9 cellular contexts compared by ENCODE assay signal in the genomic region with DNA sequence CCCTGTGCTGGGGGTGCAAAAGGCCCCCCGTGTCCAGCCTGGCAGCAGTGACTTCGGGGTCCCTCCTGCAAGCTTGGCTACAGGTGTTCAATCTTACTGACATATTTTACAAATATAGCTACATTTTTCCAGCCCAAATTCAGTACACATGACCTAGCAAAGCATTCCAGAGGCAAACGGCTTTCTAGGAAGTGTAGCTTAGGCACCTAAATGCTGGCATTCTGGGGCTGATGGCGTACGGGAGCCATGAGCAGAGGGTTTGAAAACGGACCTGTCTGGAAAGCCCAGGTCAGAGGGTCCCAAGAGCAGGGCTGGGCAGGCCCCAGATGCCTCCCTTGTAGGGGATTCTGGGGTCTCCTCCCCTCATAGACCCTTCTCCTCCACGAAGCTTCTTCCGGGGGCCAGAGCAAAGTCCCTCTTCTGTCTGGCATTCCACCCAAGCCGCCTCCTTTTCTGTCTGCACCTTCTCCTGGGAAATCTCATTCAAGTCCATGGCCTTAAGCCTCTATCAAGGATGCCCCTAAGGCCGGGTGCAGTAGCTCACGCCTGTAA.
DNase-seq lines count a peak whose midpoint lies in the region; ATAC-seq and TF ChIP-seq lines count a peak whose summit lies in the region.
"Had no signal": no experiment of that assay in that cellular context is flagged by ENCODE, and none has a peak within 500 bp of the region (broad histone marks: within the 10 kb centered on the region; RNA-seq: fewer than 3 reads in every experiment).

No MANE protein-coding gene starts in this region.

- H3K4me1 ChIP-seq in GM23338 (ENCODE audit: insufficient read depth) (peaks cover 10% of the 10 kb centered on the region), gastroesophageal sphincter (peaks cover 0 to 39% (median 12%) of the 10 kb centered on the region in 3 donors), skeletal muscle tissue (ENCODE audit: control insufficient read depth in 3 of 3, insufficient read depth in 3 of 3, low read length in 3 of 3) (peaks cover 7 to 18% (median 11%) of the 10 kb centered on the region in 3 donors)

- peak overlapping the region in 2 of 3 donors; percentile 51 to 58 for H3K9ac ChIP-seq in skeletal muscle tissue (ENCODE audit: low read depth in 1 of 3, low read length in 3 of 3)

- peak overlapping the region; percentile 85 for H2AFZ ChIP-seq in GM23338

- H3K4me3 Mint-ChIP-seq in GM23338 = peak overlapping the region; percentile 51; the same call in 2 of the 3 replicates

- H3K36me3 ChIP-seq in GM23338 (ENCODE audit: insufficient read depth) (no peaks in the 10 kb centered on the region), gastroesophageal sphincter (no peaks in the 10 kb centered on the region), skeletal muscle tissue (ENCODE audit: control insufficient read depth in 3 of 3, insufficient read depth in 3 of 3, low read length in 3 of 3) (no peaks in the 10 kb centered on the region)

- ATAC-seq in GM23338 (no peak), gastroesophageal sphincter (no peak), HG03432 (IDR thresholded peaks at IDR 0.05; ENCODE audit: unreplicated experiment) (no peak)

- peaks cover 30% of the 10 kb centered on the region for H3K4me1 Mint-ChIP-seq in GM23338

- H3K4me2 ChIP-seq in GM23338 = peak overlapping the region; percentile 73

- no peak overlapping the region for H3K27ac ChIP-seq in GM23338 (ENCODE audit: low read depth)
- H3K27ac ChIP-seq in VCaP = peak overlapping the region; percentile 48; the same call in 1 of the 2 replicates
- H3K27ac ChIP-seq in gastroesophageal sphincter = peak overlapping the region in 3 of 4 donors; percentile 47 to 75 (median 70)
- H3K27ac ChIP-seq in skeletal muscle tissue (ENCODE audit: low read depth, low read length) = no peak overlapping the region

- TF ChIP-seq EP300 in gastroesophageal sphincter (IDR thresholded peaks at IDR 0.05) = no peak

- H3K9me3 Mint-ChIP-seq in GM23338 = no peaks in the 10 kb centered on the region; the same call in 2 of the 3 replicates

- no peaks in the 10 kb centered on the region for H3K79me2 ChIP-seq in GM23338 (replicated peaks; ENCODE audit: insufficient read depth)

- TF ChIP-seq CTCF in GM23338 (conservative IDR thresholded peaks at IDR 0.05; ENCODE audit: low read depth in 2 of 2) (no peak), VCaP (conservative IDR thresholded peaks at IDR 0.05) (no peak), gastroesophageal sphincter (IDR thresholded peaks at IDR 0.05) (no peak)

- no peak overlapping the region for H3K27ac Mint-ChIP-seq in GM23338

- H3K27me3 Mint-ChIP-seq in GM23338 (ENCODE audit: insufficient read depth, low read depth, poor library complexity) = peaks cover 33% of the 10 kb centered on the region

- WGBS in gastroesophageal sphincter (ENCODE audit: low coverage in 1 of 2), 2 donors = 43 to 60% methylated on average over 2 to 4 of the region's 11 CpGs

- no peaks in the 10 kb centered on the region for H3K36me3 Mint-ChIP-seq in GM23338 (ENCODE audit: low read depth)

- TF ChIP-seq POLR2A in gastroesophageal sphincter (IDR thresholded peaks at IDR 0.05) = no peak

- 0 out of 2 replicates have a peak, but pooled peaks cover 5% of the 10 kb centered on the region for H3F3A ChIP-seq in GM23338 (replicated peaks; ENCODE audit: low read depth)

- DNase-seq in GM23338 (ENCODE audit: low spot score) (no peak), glomerular visceral epithelial cell (ENCODE audit: extremely low spot score) (no peak), kidney glomerular epithelial cell (lab: John Stamatoyannopoulos, UW) (no peak), NCI-H748 treated with DMSO at 0.1 percent for 48 hours (lab: John Stamatoyannopoulos, UW) (no peak)
- DNase-seq: GF-D8 had no signal

- H3K27me3 ChIP-seq in GM23338 (ENCODE audit: insufficient read depth) = peaks cover 41% of the 10 kb centered on the region
- no peaks in the 10 kb centered on the region for H3K27me3 ChIP-seq in gastroesophageal sphincter
- H3K27me3 ChIP-seq in skeletal muscle tissue (ENCODE audit: control insufficient read depth in 3 of 3, insufficient read depth in 3 of 3, low read length in 3 of 3) = peaks cover 0 to 6% (median 4%) of the 10 kb centered on the region in 3 donors

- H3K9me3 ChIP-seq in gastroesophageal sphincter = no peaks in the 10 kb centered on the region
- H3K9me3 ChIP-seq in skeletal muscle tissue (ENCODE audit: control insufficient read depth in 3 of 3, low read length in 3 of 3) = no peaks in the 10 kb centered on the region

- no peaks in the 10 kb centered on the region for H3K9me2 ChIP-seq in GM23338 (ENCODE audit: insufficient read depth)

- no peaks in the 10 kb centered on the region for H4K20me1 ChIP-seq in GM23338 (replicated peaks; ENCODE audit: insufficient read depth)

- peak overlapping the region; percentile 48 for H3K4me3 ChIP-seq in GM23338
- peak overlapping the region in 1 of 2 donors; percentile 28 for H3K4me3 ChIP-seq in gastroesophageal sphincter
- peak overlapping the region; percentile 42 to 60 (median 50) for H3K4me3 ChIP-seq in skeletal muscle tissue (ENCODE audit: low read length in 3 of 3)

TF ChIP-seq in GM23338, 12 proteins besides CTCF, POLR2A, EP300 and RAD21:
- no peak for TF ChIP-seq NANOG (IDR thresholded peaks at IDR 0.05; ENCODE audit: borderline replicate concordance)
- TF ChIP-seq, protein P1, sequence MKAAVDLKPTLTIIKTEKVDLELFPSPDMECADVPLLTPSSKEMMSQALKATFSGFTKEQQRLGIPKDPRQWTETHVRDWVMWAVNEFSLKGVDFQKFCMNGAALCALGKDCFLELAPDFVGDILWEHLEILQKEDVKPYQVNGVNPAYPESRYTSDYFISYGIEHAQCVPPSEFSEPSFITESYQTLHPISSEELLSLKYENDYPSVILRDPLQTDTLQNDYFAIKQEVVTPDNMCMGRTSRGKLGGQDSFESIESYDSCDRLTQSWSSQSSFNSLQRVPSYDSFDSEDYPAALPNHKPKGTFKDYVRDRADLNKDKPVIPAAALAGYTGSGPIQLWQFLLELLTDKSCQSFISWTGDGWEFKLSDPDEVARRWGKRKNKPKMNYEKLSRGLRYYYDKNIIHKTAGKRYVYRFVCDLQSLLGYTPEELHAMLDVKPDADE (IDR thresholded peaks at IDR 0.05) = no peak
- TF ChIP-seq ZNF114 (CRISPR knock-in tag; IDR thresholded peaks at IDR 0.05) = no peak
- no peak for TF ChIP-seq POLR2AphosphoS5 (IDR thresholded peaks at IDR 0.05; ENCODE audit: low read depth)
- no peak for TF ChIP-seq STAT1 (IDR thresholded peaks at IDR 0.05; ENCODE audit: unreplicated experiment)
- TF ChIP-seq CREB1 (CRISPR knock-in tag; IDR thresholded peaks at IDR 0.05; ENCODE audit: low read depth) = no peak
- no peak for TF ChIP-seq EZH2phosphoT487 (IDR thresholded peaks at IDR 0.05; ENCODE audit: unreplicated experiment)
TF ChIP-seq in GM23338: peak in this region for 0.

Comparison
In these comparisons a context has a peak if more than half of its experiments do, and no peak if none do; other contexts are left out.
1. H3K27ac ChIP-seq: peak in VCaP (single experiment) and gastroesophageal sphincter (3 of 4); none in GM23338 (single experiment) and skeletal muscle tissue (single experiment).